Comparison of ENCODE assay signal across 27 cellular contexts in genomic region chr10:49575489-49576072, GRCh38. TPM values are rescaled to one million over a fixed set of nuclear protein-coding genes. Genes with fewer than 3 reads are reported as not detected.
DNase-seq lines count a peak whose midpoint lies in the region; ATAC-seq, FAIRE-seq and TF ChIP-seq lines count a peak whose summit lies in the region.
"Had no signal": no experiment of that assay in that cellular context is flagged by ENCODE, and none has a peak within 500 bp of the region (broad histone marks: within the 10 kb centered on the region; RNA-seq: fewer than 3 reads in every experiment).

No MANE protein-coding gene starts in this region.

- H3K4me2 ChIP-seq in A549 = no peak overlapping the region
- H3K4me2 ChIP-seq in K562 (ENCODE audit: insufficient read depth, low read length) = no peak overlapping the region
- no peak overlapping the region for H3K4me2 ChIP-seq in keratinocyte (ENCODE audit: control insufficient read depth, extremely low read depth, insufficient read depth, low read depth, low read length)
- H3K4me2 ChIP-seq: BLaER1 treated with 17β-estradiol and CSF1 and Interleukin-3, amounts not matched to agents 10 nM and 100 nM had no signal

- H3K4me3 ChIP-seq in A549 (no peak overlapping the region), K562 (no peak overlapping the region), keratinocyte (ENCODE audit: control insufficient read depth in 2 of 3, extremely low read depth in 1 of 3, insufficient read depth in 2 of 3, low read depth in 1 of 3, low read length in 3 of 3) (no peak overlapping the region)
- H3K4me3 ChIP-seq: BLaER1 treated with 17β-estradiol and CSF1 and Interleukin-3, amounts not matched to agents 10 nM and 100 nM; GM12878; HAP-1 had no signal

- TF ChIP-seq RAD21 in A549 (conservative IDR thresholded peaks at IDR 0.05 in 1 of 2, IDR thresholded peaks at IDR 0.05 in 1 of 2) (no peak), K562 (CRISPR knock-in tag; conservative IDR thresholded peaks at IDR 0.05 in 1 of 2, IDR thresholded peaks at IDR 0.05 in 1 of 2) (no peak)

- POLR2A ChIA-PET in activated naive CD8-positive, alpha-beta T cell treated with anti-CD3 and anti-CD28 coated beads, Interleukin-2, amount 10 ng/mL, durations not matched to agents 7 days and 5 days (lab: Charles Lee) = no interaction called here
- POLR2A ChIA-PET in A549 (lab: Yijun Ruan, JAX) = no interaction called here
- POLR2A ChIA-PET in K562 (lab: Yijun Ruan, JAX) = no interaction called here

- peak overlapping the region; percentile 74 for H3K27ac Mint-ChIP-seq in activated naive CD8-positive, alpha-beta T cell treated with anti-CD3 and anti-CD28 coated beads, Interleukin-2, amount 10 ng/mL, durations not matched to agents 7 days and 5 days
- no peak overlapping the region for H3K27ac Mint-ChIP-seq in activated naive CD8-positive, alpha-beta T cell treated with anti-CD3 and anti-CD28 coated beads, Interleukin-2, amount 50 U/mL, for 24 hours
- H3K27ac Mint-ChIP-seq: CD14-positive monocyte; CD4-positive, alpha-beta T cell; CD8-positive, alpha-beta memory T cell; HFFc6 had no signal

- 59% methylated on average over 11 of the region's 11 CpGs for WGBS in A549 (ENCODE audit: missing lambda C conversion rate)
- 4% methylated on average over 11 of the region's 11 CpGs for WGBS in K562 (ENCODE audit: insufficient coverage, low coverage, missing lambda C conversion rate)

- H3K36me3 Mint-ChIP-seq in activated naive CD8-positive, alpha-beta T cell treated with anti-CD3 and anti-CD28 coated beads, Interleukin-2, amount 10 ng/mL, durations not matched to agents 7 days and 5 days = peaks cover 1% of the 10 kb centered on the region
- H3K36me3 Mint-ChIP-seq in activated naive CD8-positive, alpha-beta T cell treated with anti-CD3 and anti-CD28 coated beads, Interleukin-2, amount 50 U/mL, for 24 hours (ENCODE audit: low read depth) = no peaks in the 10 kb centered on the region
- H3K36me3 Mint-ChIP-seq: CD14-positive monocyte had no signal

- TF ChIP-seq CTCF in A549 (IDR thresholded peaks at IDR 0.05) (no peak), K562 (IDR thresholded peaks at IDR 0.05 in 2 of 3, conservative IDR thresholded peaks at IDR 0.05 in 1 of 3; ENCODE audit: insufficient read depth in 2 of 3, low read depth in 1 of 3, low read length in 3 of 3) (no peak), keratinocyte (optimal IDR thresholded peaks at IDR 0.05 in 1 of 3, IDR thresholded peaks at IDR 0.05 in 1 of 3, conservative IDR thresholded peaks at IDR 0.05 in 1 of 3; ENCODE audit: extremely low read depth in 1 of 3, insufficient read depth in 2 of 3, low read length in 3 of 3) (no peak)

- H4K20me1 ChIP-seq in K562 (replicated peaks; ENCODE audit: control insufficient read depth, insufficient read depth, low read length) (no peaks in the 10 kb centered on the region), keratinocyte (ENCODE audit: control insufficient read depth, extremely low read depth, insufficient read depth, low read length) (no peaks in the 10 kb centered on the region)
- H4K20me1 ChIP-seq: BLaER1 treated with 17β-estradiol and CSF1 and Interleukin-3, amounts not matched to agents 10 nM and 100 nM had no signal

- H3K9me3 ChIP-seq in A549 (no peaks in the 10 kb centered on the region), K562 (replicated peaks; ENCODE audit: control insufficient read depth, insufficient read depth, low read depth, low read length) (no peaks in the 10 kb centered on the region), keratinocyte (ENCODE audit: control insufficient read depth, low read depth, low read length) (no peaks in the 10 kb centered on the region)
- H3K9me3 ChIP-seq: BE2C; BLaER1 treated with 17β-estradiol and CSF1 and Interleukin-3, amounts not matched to agents 10 nM and 100 nM; HAP-1 had no signal

- no peak overlapping the region for H3K9ac ChIP-seq in K562 (ENCODE audit: insufficient read depth in 1 of 2, low read depth in 2 of 2, low read length in 2 of 2)
- no peak overlapping the region for H3K9ac ChIP-seq in keratinocyte (ENCODE audit: control insufficient read depth, extremely low read depth, insufficient read depth, low read length)
- H3K9ac ChIP-seq: BLaER1 treated with 17β-estradiol and CSF1 and Interleukin-3, amounts not matched to agents 10 nM and 100 nM had no signal

- in situ Hi-C loops in K562 (cut with MboI) = loop anchor here (25.0 kb wide), 1 partner anchor 662 kb away; no protein-coding TSS in a partner anchor

- no peaks in the 10 kb centered on the region for H3K9me1 ChIP-seq in K562 (ENCODE audit: control insufficient read depth, insufficient read depth, low read length)
- H3K9me1 ChIP-seq in keratinocyte (ENCODE audit: control insufficient read depth, extremely low read depth, insufficient read depth, low read length) = no peaks in the 10 kb centered on the region

- peaks cover 3% of the 10 kb centered on the region for H3K4me1 Mint-ChIP-seq in activated naive CD8-positive, alpha-beta T cell treated with anti-CD3 and anti-CD28 coated beads, Interleukin-2, amount 10 ng/mL, durations not matched to agents 7 days and 5 days
- H3K4me1 Mint-ChIP-seq in activated naive CD8-positive, alpha-beta T cell treated with anti-CD3 and anti-CD28 coated beads, Interleukin-2, amount 50 U/mL, for 24 hours = no peaks in the 10 kb centered on the region
- H3K4me1 Mint-ChIP-seq: CD14-positive monocyte had no signal

- FAIRE-seq in A549 (lab: Jason Lieb, UNC) (no peak), K562 (lab: Jason Lieb, UNC) (no peak), keratinocyte (lab: Jason Lieb, UNC) (no peak)
- FAIRE-seq: A204.1, D721Med, GM12878, GM18507, H54 had no signal

- CTCF ChIA-PET in A549 (lab: Yijun Ruan, JAX) = interaction anchor here (0.6 to 2.1 kb wide), 4 partner anchors 11 to 29 kb away, joined by 3 to 7 read pairs (median 4); no protein-coding TSS in a partner anchor
- CTCF ChIA-PET in K562 (lab: Yijun Ruan, JAX; ENCODE audit: low intra/inter-chr PET ratio) = no interaction called here

- no peaks in the 10 kb centered on the region for H3K4me1 ChIP-seq in A549
- H3K4me1 ChIP-seq in K562 (replicated peaks in 1 of 2; ENCODE audit: control insufficient read depth in 2 of 2, insufficient read depth in 2 of 2, low read length in 2 of 2) = peaks cover 0 to 4% of the 10 kb centered on the region in 2 experiments; a peak in 3 of 5 replicates
- peaks cover 12% of the 10 kb centered on the region for H3K4me1 ChIP-seq in keratinocyte (ENCODE audit: control insufficient read depth, extremely low read depth, insufficient read depth, low read length)
- H3K4me1 ChIP-seq: BE2C; BLaER1 treated with 17β-estradiol and CSF1 and Interleukin-3, amounts not matched to agents 10 nM and 100 nM had no signal

- intact Hi-C loops in K562 (cut with micrococcal nuclease) = no loop called here

- no peaks in the 10 kb centered on the region for H3K79me2 ChIP-seq in K562 (ENCODE audit: control insufficient read depth, insufficient read depth, low read length)
- H3K79me2 ChIP-seq in keratinocyte (ENCODE audit: control insufficient read depth, insufficient read depth, low read length) = no peaks in the 10 kb centered on the region

- H3K36me3 ChIP-seq in K562 (ENCODE audit: control insufficient read depth, insufficient read depth, low read length) = no peaks in the 10 kb centered on the region
- H3K36me3 ChIP-seq in keratinocyte (ENCODE audit: control insufficient read depth in 2 of 2, extremely low read depth in 1 of 2, insufficient read depth in 2 of 2, low read length in 2 of 2) = no peaks in the 10 kb centered on the region
- H3K36me3 ChIP-seq: BE2C; BLaER1 treated with 17β-estradiol and CSF1 and Interleukin-3, amounts not matched to agents 10 nM and 100 nM; HAP-1 had no signal

- no TSS peak for BruUV-seq in K562 (replicated peaks; lab: Mats Ljungman, UMichigan)

- peaks cover 2% of the 10 kb centered on the region for H3K9me3 Mint-ChIP-seq in activated naive CD8-positive, alpha-beta T cell treated with anti-CD3 and anti-CD28 coated beads, Interleukin-2, amount 10 ng/mL, durations not matched to agents 7 days and 5 days
- no peaks in the 10 kb centered on the region for H3K9me3 Mint-ChIP-seq in activated naive CD8-positive, alpha-beta T cell treated with anti-CD3 and anti-CD28 coated beads, Interleukin-2, amount 50 U/mL, for 24 hours
- H3K9me3 Mint-ChIP-seq: CD4-positive, alpha-beta T cell; CD8-positive, alpha-beta memory T cell had no signal

- no peak for DNase-seq in activated naive CD8-positive, alpha-beta T cell treated with anti-CD3 and anti-CD28 coated beads, Interleukin-2, amount 10 ng/mL, durations not matched to agents 7 days and 5 days
- no peak for DNase-seq in activated naive CD8-positive, alpha-beta T cell treated with anti-CD3 and anti-CD28 coated beads, Interleukin-2, amount 50 U/mL, for 24 hours
- no peak for DNase-seq in A549 (ENCODE audit: low read depth in 1 of 2, low spot score in 1 of 2)
- DNase-seq in K562 (ENCODE audit: extremely low read depth in 1 of 4, low spot score in 3 of 4) = no peak
- DNase-seq in keratinocyte (ENCODE audit: low read depth, low spot score) = no peak
- DNase-seq in NCI-H2196 (lab: John Stamatoyannopoulos, UW; ENCODE audit: unreplicated experiment) = no peak
- DNase-seq: ACHN; AML-193; BE2C; CD4-positive, alpha-beta T cell; CD8-positive, alpha-beta memory T cell; DMS 273 treated with DMSO at 0.1 percent for 48 hours; DMS79; EL; GDM1; GOT3; HFFc6 had no signal

- TF ChIP-seq POLR2A in A549 (IDR thresholded peaks at IDR 0.05; ENCODE audit: low read length) (no peak), K562 (conservative IDR thresholded peaks at IDR 0.05) (no peak)

- no peak overlapping the region for H3K4me3 Mint-ChIP-seq in activated naive CD8-positive, alpha-beta T cell treated with anti-CD3 and anti-CD28 coated beads, Interleukin-2, amount 10 ng/mL, durations not matched to agents 7 days and 5 days
- no peak overlapping the region for H3K4me3 Mint-ChIP-seq in activated naive CD8-positive, alpha-beta T cell treated with anti-CD3 and anti-CD28 coated beads, Interleukin-2, amount 50 U/mL, for 24 hours
- H3K4me3 Mint-ChIP-seq: CD14-positive monocyte; CD4-positive, alpha-beta T cell; CD8-positive, alpha-beta memory T cell; HFFc6 had no signal

- H3K27me3 Mint-ChIP-seq in activated naive CD8-positive, alpha-beta T cell treated with anti-CD3 and anti-CD28 coated beads, Interleukin-2, amount 10 ng/mL, durations not matched to agents 7 days and 5 days = peaks cover 4% of the 10 kb centered on the region
- peaks cover 5% of the 10 kb centered on the region for H3K27me3 Mint-ChIP-seq in activated naive CD8-positive, alpha-beta T cell treated with anti-CD3 and anti-CD28 coated beads, Interleukin-2, amount 50 U/mL, for 24 hours

- H3K27me3 ChIP-seq in K562 (ENCODE audit: control insufficient read depth in 2 of 2, insufficient read depth in 2 of 2, low read length in 2 of 2) = peaks cover 5 to 24% of the 10 kb centered on the region in 2 experiments; a peak in 2 of 5 replicates
- no peaks in the 10 kb centered on the region for H3K27me3 ChIP-seq in keratinocyte (ENCODE audit: control insufficient read depth, extremely low read depth, insufficient read depth, low read length)
- H3K27me3 ChIP-seq: BE2C; BLaER1 treated with 17β-estradiol and CSF1 and Interleukin-3, amounts not matched to agents 10 nM and 100 nM had no signal

- dilution Hi-C loops in keratinocyte (cut with MboI; ENCODE audit: extremely low pct_ligation_motif_present, low sequenced_read_pairs) = no loop called here

- H3K27ac ChIP-seq in A549 (no peak overlapping the region), K562 (ENCODE audit: extremely low read depth, low read depth, low read length) (no peak overlapping the region), keratinocyte (ENCODE audit: control insufficient read depth, insufficient read depth, low read length) (no peak overlapping the region)
- H3K27ac ChIP-seq: 22Rv1; BLaER1 treated with 17β-estradiol and CSF1 and Interleukin-3, amounts not matched to agents 10 nM and 100 nM had no signal

- TF ChIP-seq EP300 in A549 (IDR thresholded peaks at IDR 0.05) (no peak), K562 (IDR thresholded peaks at IDR 0.05; ENCODE audit: low read length) (no peak)

- H2AFZ ChIP-seq in K562 (ENCODE audit: low read depth, low read length) (no peak overlapping the region), keratinocyte (ENCODE audit: control insufficient read depth, low read length) (peak overlapping the region; percentile 8)

- ATAC-seq in activated naive CD8-positive, alpha-beta T cell treated with anti-CD3 and anti-CD28 coated beads, Interleukin-2, amount 10 ng/mL, durations not matched to agents 7 days and 5 days (ENCODE audit: low read depth) = no peak
- no peak for ATAC-seq in activated naive CD8-positive, alpha-beta T cell treated with anti-CD3 and anti-CD28 coated beads, Interleukin-2, amount 50 U/mL, for 24 hours
- ATAC-seq in A549 (no peak), K562 (no peak), GM21515 (IDR thresholded peaks at IDR 0.05; ENCODE audit: unreplicated experiment) (no peak)
- ATAC-seq: GM12878 had no signal

RNA-seq across cellular contexts. Expression of gene SLC18A3, which starts 34.5 kb away (rescaled TPM):
- not detected for total RNA-seq in activated naive CD8-positive, alpha-beta T cell treated with anti-CD3 and anti-CD28 coated beads, Interleukin-2, amount 10 ng/mL, durations not matched to agents 7 days and 5 days
- polyA plus RNA-seq in A549 (2011; rRNA removed) (not detected in 2 replicates), A549 (2017; fragmentation: RNase III; extraction: RNeasy Plus Mini Kit Qiagen cat#74134 plus additional on column Dnase treatment) (not detected in 3 replicates), K562 (2011; rRNA removed) (not detected in 2 replicates), K562 (2014; fragmentation: Illumina TruSeq; extraction: Trizol) (not detected in 2 replicates), K562 (2014; fragmentation: Nextera tagmentation; extraction: Ambion mirVana) (not detected), K562 (2014; rRNA removed) (not detected in 2 replicates), keratinocyte (not detected in 3 replicates)
- polyA plus RNA-seq in A549 (2012; cell fraction: cytosol; rRNA removed) = not detected in 2 replicates
- 0.02 TPM in 1 of 2 replicates, not detected in the other for polyA plus RNA-seq in A549 (2012; cell fraction: nucleus; rRNA removed)
- not detected in 2 replicates for polyA minus RNA-seq in A549 (2011; rRNA and poly(A)+ RNA removed)
- not detected in 2 replicates for total RNA-seq in K562 (2011; cell fraction: chromatin; rRNA removed; ENCODE audit: low replicate concordance)
- not detected in 2 replicates for total RNA-seq in K562 (2011; cell fraction: nucleolus; rRNA removed)
- total RNA-seq in K562 (2011; cell fraction: nucleoplasm; rRNA removed) = not detected in 2 replicates
- total RNA-seq in K562 (2014; rRNA removed) (not detected in 2 replicates), K562 (2014; rRNA removed; fragmentation: Illumina TruSeq; extraction: Trizol) (not detected in 2 replicates), K562 (2015; rRNA removed; fragmentation: Illumina TruSeq; extraction: Trizol) (not detected in 2 replicates), K562 (2021) (not detected in 2 replicates)
- polyA plus RNA-seq in K562 (2011; cell fraction: cytosol; rRNA removed) = not detected in 2 replicates
- polyA plus RNA-seq in K562 (2011; cell fraction: nucleus; rRNA removed) = not detected in 2 replicates
- polyA plus RNA-seq in K562 (2012) = not detected in 2 replicates
- not detected in 2 replicates for polyA minus RNA-seq in K562 (2011; rRNA and poly(A)+ RNA removed)
- not detected in 2 replicates for polyA minus RNA-seq in K562 (2011; cell fraction: cytosol; rRNA and poly(A)+ RNA removed)
- polyA minus RNA-seq in K562 (2011; cell fraction: nucleus; rRNA and poly(A)+ RNA removed) = not detected in 2 replicates
- polyA plus RNA-seq in keratinocyte (2011; ENCODE audit: low read depth) = not detected
- 0.05 TPM in 1 of 2 replicates, not detected in the other for polyA plus RNA-seq in keratinocyte (2011; cell fraction: cytosol; rRNA removed)
- not detected in 2 replicates for polyA plus RNA-seq in keratinocyte (2011; cell fraction: nucleus; rRNA removed)
- polyA plus RNA-seq in keratinocyte (2012; ENCODE audit: low replicate concordance) = 0.23 TPM in 1 of 2 replicates, not detected in the other
- polyA minus RNA-seq in keratinocyte = not detected in 3 replicates
- not detected for polyA minus RNA-seq in keratinocyte (2011; cell fraction: cytosol; rRNA and poly(A)+ RNA removed)
- polyA minus RNA-seq in keratinocyte (2011; cell fraction: nucleus; rRNA and poly(A)+ RNA removed) = not detected in 2 replicates
- total RNA-seq: CD4-positive, alpha-beta T cell; CD8-positive, alpha-beta memory T cell; GM12878; HFFc6 had no signal
- polyA plus RNA-seq: CD14-positive monocyte; CD8-positive, alpha-beta memory T cell; GM12878 had no signal

RNA-seq across cellular contexts. Expression of gene ERCC6, which starts 36.7 kb away (rescaled TPM):
- total RNA-seq in activated naive CD8-positive, alpha-beta T cell treated with anti-CD3 and anti-CD28 coated beads, Interleukin-2, amount 10 ng/mL, durations not matched to agents 7 days and 5 days = 10 to 100 TPM; 31.8 to 34.8 TPM
- polyA plus RNA-seq in A549 (2011; rRNA removed) (8.8 and 9.4 TPM in 2 replicates), A549 (2017; fragmentation: RNase III; extraction: RNeasy Plus Mini Kit Qiagen cat#74134 plus additional on column Dnase treatment) (5.5 to 5.8 TPM (median 5.6 TPM) in 3 replicates), K562 (2011; rRNA removed) (17.0 and 17.7 TPM in 2 replicates), K562 (2014; fragmentation: Illumina TruSeq; extraction: Trizol) (9.1 and 11.6 TPM in 2 replicates), K562 (2014; fragmentation: Nextera tagmentation; extraction: Ambion mirVana) (10 to 100 TPM in 1 of 2 experiments, 1 to 10 TPM in 1; 7.8 to 13.4 TPM), K562 (2014; rRNA removed) (7.2 and 9.9 TPM in 2 replicates), keratinocyte (27.3 to 36.8 TPM (median 31.0 TPM) in 3 replicates)
- polyA plus RNA-seq in A549 (2012; cell fraction: cytosol; rRNA removed) = 4.9 and 5.5 TPM in 2 replicates
- polyA plus RNA-seq in A549 (2012; cell fraction: nucleus; rRNA removed) = 5.5 and 6.0 TPM in 2 replicates
- 21.6 and 36.4 TPM in 2 replicates for polyA minus RNA-seq in A549 (2011; rRNA and poly(A)+ RNA removed)
- 50.8 and 74.2 TPM in 2 replicates for total RNA-seq in K562 (2011; cell fraction: chromatin; rRNA removed; ENCODE audit: low replicate concordance)
- 14.2 and 24.2 TPM in 2 replicates for total RNA-seq in K562 (2011; cell fraction: nucleolus; rRNA removed)
- 32.3 and 48.5 TPM in 2 replicates for total RNA-seq in K562 (2011; cell fraction: nucleoplasm; rRNA removed)
- total RNA-seq in K562 (2014; rRNA removed) (7.1 and 7.8 TPM in 2 replicates), K562 (2014; rRNA removed; fragmentation: Illumina TruSeq; extraction: Trizol) (13.6 and 13.8 TPM in 2 replicates), K562 (2015; rRNA removed; fragmentation: Illumina TruSeq; extraction: Trizol) (11.5 and 11.8 TPM in 2 replicates), K562 (2021) (15.7 and 17.3 TPM in 2 replicates)
- 8.1 and 8.6 TPM in 2 replicates for polyA plus RNA-seq in K562 (2011; cell fraction: cytosol; rRNA removed)
- 24.5 and 34.1 TPM in 2 replicates for polyA plus RNA-seq in K562 (2011; cell fraction: nucleus; rRNA removed)
- polyA plus RNA-seq in K562 (2012) = 8.6 and 9.5 TPM in 2 replicates
- 53.0 and 70.7 TPM in 2 replicates for polyA minus RNA-seq in K562 (2011; rRNA and poly(A)+ RNA removed)
- 11.6 and 12.3 TPM in 2 replicates for polyA minus RNA-seq in K562 (2011; cell fraction: cytosol; rRNA and poly(A)+ RNA removed)
- 31.2 and 51.4 TPM in 2 replicates for polyA minus RNA-seq in K562 (2011; cell fraction: nucleus; rRNA and poly(A)+ RNA removed)
- 46.8 TPM for polyA plus RNA-seq in keratinocyte (2011; ENCODE audit: low read depth)
- 17.0 and 31.9 TPM in 2 replicates for polyA plus RNA-seq in keratinocyte (2011; cell fraction: cytosol; rRNA removed)
- 55.7 and 58.5 TPM in 2 replicates for polyA plus RNA-seq in keratinocyte (2011; cell fraction: nucleus; rRNA removed)
- 24.3 and 25.9 TPM in 2 replicates for polyA plus RNA-seq in keratinocyte (2012; ENCODE audit: low replicate concordance)
- polyA minus RNA-seq in keratinocyte = 97.6 to 151 TPM (median 131 TPM) in 3 replicates
- 35.7 TPM for polyA minus RNA-seq in keratinocyte (2011; cell fraction: cytosol; rRNA and poly(A)+ RNA removed)
- 65.8 and 114 TPM in 2 replicates for polyA minus RNA-seq in keratinocyte (2011; cell fraction: nucleus; rRNA and poly(A)+ RNA removed)

RNA-seq across cellular contexts. Expression of gene CHAT, which starts 38.3 kb away (rescaled TPM):
- total RNA-seq in activated naive CD8-positive, alpha-beta T cell treated with anti-CD3 and anti-CD28 coated beads, Interleukin-2, amount 10 ng/mL, durations not matched to agents 7 days and 5 days = not detected
- not detected in 2 replicates for polyA plus RNA-seq in A549 (2011; rRNA removed)
- not detected in 2 replicates for polyA plus RNA-seq in A549 (2012; cell fraction: cytosol; rRNA removed)
- not detected in 2 replicates for polyA plus RNA-seq in A549 (2012; cell fraction: nucleus; rRNA removed)
- polyA plus RNA-seq in A549 (2017; fragmentation: RNase III; extraction: RNeasy Plus Mini Kit Qiagen cat#74134 plus additional on column Dnase treatment) = not detected in 3 replicates
- not detected in 2 replicates for polyA minus RNA-seq in A549 (2011; rRNA and poly(A)+ RNA removed)
- not detected in 2 replicates for total RNA-seq in K562 (2011; cell fraction: chromatin; rRNA removed; ENCODE audit: low replicate concordance)
- not detected in 2 replicates for total RNA-seq in K562 (2011; cell fraction: nucleolus; rRNA removed)
- not detected in 2 replicates for total RNA-seq in K562 (2011; cell fraction: nucleoplasm; rRNA removed)
- not detected in 2 replicates for total RNA-seq in K562 (2014; rRNA removed)
- not detected in 2 replicates for total RNA-seq in K562 (2014; rRNA removed; fragmentation: Illumina TruSeq; extraction: Trizol)
- total RNA-seq in K562 (2015; rRNA removed; fragmentation: Illumina TruSeq; extraction: Trizol) = not detected in 2 replicates
- not detected in 2 replicates for total RNA-seq in K562 (2021)
- polyA plus RNA-seq in K562 (2011; rRNA removed) = not detected in 2 replicates
- polyA plus RNA-seq in K562 (2011; cell fraction: cytosol; rRNA removed) = not detected in 2 replicates
- not detected in 2 replicates for polyA plus RNA-seq in K562 (2011; cell fraction: nucleus; rRNA removed)
- not detected in 2 replicates for polyA plus RNA-seq in K562 (2012)
- polyA plus RNA-seq in K562 (2014; fragmentation: Illumina TruSeq; extraction: Trizol) = not detected in 2 replicates
- polyA plus RNA-seq in K562 (2014; fragmentation: Nextera tagmentation; extraction: Ambion mirVana) = not detected
- polyA plus RNA-seq in K562 (2014; rRNA removed) = not detected in 2 replicates
- polyA minus RNA-seq in K562 (2011; rRNA and poly(A)+ RNA removed) = not detected in 2 replicates
- polyA minus RNA-seq in K562 (2011; cell fraction: cytosol; rRNA and poly(A)+ RNA removed) = not detected in 2 replicates
- not detected in 2 replicates for polyA minus RNA-seq in K562 (2011; cell fraction: nucleus; rRNA and poly(A)+ RNA removed)
- not detected in 3 replicates for polyA plus RNA-seq in keratinocyte
- polyA plus RNA-seq in keratinocyte (2011; ENCODE audit: low read depth) = not detected
- polyA plus RNA-seq in keratinocyte (2011; cell fraction: cytosol; rRNA removed) = not detected in 2 replicates
- polyA plus RNA-seq in keratinocyte (2011; cell fraction: nucleus; rRNA removed) = not detected in 2 replicates
- not detected in 2 replicates for polyA plus RNA-seq in keratinocyte (2012; ENCODE audit: low replicate concordance)
- polyA minus RNA-seq in keratinocyte = not detected in 3 replicates
- polyA minus RNA-seq in keratinocyte (2011; cell fraction: cytosol; rRNA and poly(A)+ RNA removed) = not detected
- polyA minus RNA-seq in keratinocyte (2011; cell fraction: nucleus; rRNA and poly(A)+ RNA removed) = not detected in 2 replicates
- total RNA-seq: CD4-positive, alpha-beta T cell; CD8-positive, alpha-beta memory T cell; GM12878; HFFc6 had no signal
- polyA plus RNA-seq: CD14-positive monocyte; CD8-positive, alpha-beta memory T cell; GM12878 had no signal
